ENCODE assay signal across 8 cellular contexts in the genomic region with DNA sequence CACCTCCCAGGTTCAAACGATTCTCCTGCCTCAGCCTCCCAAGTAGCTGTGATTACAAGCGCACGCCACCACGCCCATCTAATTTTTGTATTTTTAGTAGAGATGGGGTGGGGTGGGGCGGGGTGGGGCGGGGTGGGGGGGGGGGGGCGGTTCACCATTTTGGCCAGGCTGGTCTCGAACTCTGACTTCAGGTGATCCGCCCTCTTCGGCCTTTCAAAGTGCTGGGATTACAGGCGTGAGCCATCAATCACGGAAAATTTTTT. TPM values are rescaled to one million over a fixed set of nuclear protein-coding genes. Genes with fewer than 3 reads are reported as not detected.
DNase-seq lines count a peak whose midpoint lies in the region; ATAC-seq and TF ChIP-seq lines count a peak whose summit lies in the region.

No MANE protein-coding gene starts in this region.

- H3K27me3 Mint-ChIP-seq in activated T-cell treated with anti-CD3 and anti-CD28 coated beads, Interleukin-2, amount 50 U/mL, for 72 hours (ENCODE audit: low read depth) = no peaks in the 10 kb centered on the region

- TF ChIP-seq CTCF in breast epithelium (IDR thresholded peaks at IDR 0.05) (no peak), lung (IDR thresholded peaks at IDR 0.05; ENCODE audit: control extremely low read depth, extremely low read depth) (no peak), upper lobe of right lung (IDR thresholded peaks at IDR 0.05) (no peak)

- H3K4me3 ChIP-seq in breast epithelium (peak overlapping the region; percentile 67 to 99 (median 92)), lung (no peak overlapping the region), upper lobe of right lung (peak overlapping the region; percentile 97)

- no peak for DNase-seq in activated T-cell treated with anti-CD3 and anti-CD28 coated beads, Interleukin-2, amount 50 U/mL, for 72 hours
- DNase-seq in activated T-cell treated with anti-CD3 and anti-CD28 coated beads, Interleukin-2, amount 50 U/mL, for 1 hour = no peak
- DNase-seq in breast epithelium (ENCODE audit: low spot score in 2 of 2) (no peak), lung (ENCODE audit: low spot score) (no peak), upper lobe of right lung (no peak)
- no peak for DNase-seq in stimulated activated CD4-positive, alpha-beta T cell treated with anti-CD3 and anti-CD28 coated beads, Interleukin-4, amount 100 ng/mL, for 24 hours
- DNase-seq in effector CD8-positive, alpha-beta T cell (lab: John Stamatoyannopoulos, UW) = no peak

- H3K27ac Mint-ChIP-seq in activated T-cell treated with anti-CD3 and anti-CD28 coated beads, Interleukin-2, amount 50 U/mL, for 72 hours = peak overlapping the region; percentile 100

- peak overlapping the region; percentile 90 to 96 for H3K4me3 Mint-ChIP-seq in activated T-cell treated with anti-CD3 and anti-CD28 coated beads, Interleukin-2, amount 50 U/mL, for 72 hours

- peaks cover 9 to 12% of the 10 kb centered on the region in 2 donors for H3K4me1 ChIP-seq in breast epithelium
- H3K4me1 ChIP-seq in lung (ENCODE audit: control insufficient read depth in 2 of 2, insufficient read depth in 2 of 2, low read length in 2 of 2) = peaks cover 0 to 7% of the 10 kb centered on the region in 2 donors
- peaks cover 17% of the 10 kb centered on the region for H3K4me1 ChIP-seq in upper lobe of right lung

- TF ChIP-seq POLR2A in breast epithelium (IDR thresholded peaks at IDR 0.05) = no peak

- no peak for ATAC-seq in activated T-cell treated with anti-CD3 and anti-CD28 coated beads, Interleukin-2, amount 50 U/mL, for 72 hours (replicated peaks in 1 of 2)
- ATAC-seq in lung (ENCODE audit: insufficient read depth, low FRiP score) = no peak
- ATAC-seq in upper lobe of right lung = peak; percentile 0
- ATAC-seq in GM19351 (IDR thresholded peaks at IDR 0.05; ENCODE audit: unreplicated experiment) = no peak

- H3K9me3 Mint-ChIP-seq in activated T-cell treated with anti-CD3 and anti-CD28 coated beads, Interleukin-2, amount 50 U/mL, for 72 hours = no peaks in the 10 kb centered on the region

- H3K9me3 ChIP-seq in breast epithelium (no peaks in the 10 kb centered on the region), lung (ENCODE audit: control insufficient read depth in 2 of 2, insufficient read depth in 1 of 2, low read length in 1 of 2) (no peaks in the 10 kb centered on the region), upper lobe of right lung (no peaks in the 10 kb centered on the region)

- H3K36me3 ChIP-seq in breast epithelium = no peaks in the 10 kb centered on the region
- peaks cover 0 to 19% of the 10 kb centered on the region in 2 donors for H3K36me3 ChIP-seq in lung (ENCODE audit: control insufficient read depth in 2 of 2, insufficient read depth in 2 of 2, low read length in 2 of 2)
- peaks cover 27% of the 10 kb centered on the region for H3K36me3 ChIP-seq in upper lobe of right lung

- no peaks in the 10 kb centered on the region for H3K27me3 ChIP-seq in breast epithelium
- H3K27me3 ChIP-seq in lung (ENCODE audit: control insufficient read depth, insufficient read depth) = no peaks in the 10 kb centered on the region
- no peaks in the 10 kb centered on the region for H3K27me3 ChIP-seq in upper lobe of right lung

- H3K4me1 Mint-ChIP-seq in activated T-cell treated with anti-CD3 and anti-CD28 coated beads, Interleukin-2, amount 50 U/mL, for 72 hours (ENCODE audit: low read depth) = peaks cover 40% of the 10 kb centered on the region

- peaks cover 8% of the 10 kb centered on the region in 2 donors for H3K36me3 Mint-ChIP-seq in activated T-cell treated with anti-CD3 and anti-CD28 coated beads, Interleukin-2, amount 50 U/mL, for 72 hours (ENCODE audit: insufficient read depth in 2 of 2)

- intact Hi-C loops in breast epithelium (cut with DNase I; ENCODE audit: low total_unique reads) (loop anchor here (1.0 kb wide), 1 partner anchor 27 kb away; no protein-coding TSS in a partner anchor), upper lobe of right lung (cut with DNase I) (no loop called here)

- WGBS in lung, 2 donors = 0 to 1% methylated on average over 10 to 12 of the region's 12 CpGs

- peak overlapping the region; percentile 95 to 96 for H3K27ac ChIP-seq in breast epithelium
- peak overlapping the region; percentile 69 to 85 for H3K27ac ChIP-seq in lung (ENCODE audit: low read depth in 1 of 2, low read length in 1 of 2)
- peak overlapping the region; percentile 92 for H3K27ac ChIP-seq in upper lobe of right lung

RNA-seq across cellular contexts. Expression of a gene that starts 0.5 kb away (rescaled TPM):
- total RNA-seq in activated T-cell treated with anti-CD3 and anti-CD28 coated beads, Interleukin-2, amount 50 U/mL, for 72 hours = 10 to 100 TPM; 58.8 to 61.0 TPM
- 10 to 100 TPM; 33.6 to 74.1 (median 49.6) TPM for total RNA-seq in breast epithelium
- 10 to 100 TPM; 33.2 to 95.5 TPM for total RNA-seq in lung
- 10 to 100 TPM; 42.3 to 45.5 TPM for polyA plus RNA-seq in lung
- 75.8 TPM for total RNA-seq in upper lobe of right lung

RNA-seq across cellular contexts. Expression of a gene that starts 54.0 kb away (rescaled TPM):
- total RNA-seq in activated T-cell treated with anti-CD3 and anti-CD28 coated beads, Interleukin-2, amount 50 U/mL, for 72 hours = 10 to 100 TPM; 51.9 to 78.8 TPM
- total RNA-seq in breast epithelium (10 to 100 TPM; 36.3 to 55.1 (median 42.1) TPM), lung (100 to 1,000 TPM in 1 of 2 donors, 10 to 100 TPM in 1; 70.4 to 157 TPM), upper lobe of right lung (94.2 TPM)
- 100 to 1,000 TPM; 127 to 280 TPM for polyA plus RNA-seq in lung
